ENCODE assay signal across 1 cellular context in genomic region chr12:11500222-11500860, GRCh38.
TF ChIP-seq lines count a peak whose summit lies in the region.

No MANE protein-coding gene starts in this region.

TF ChIP-seq in SK-N-SH treated with all-trans-retinoic acid at 6 μM for 48 hours, 23 proteins besides CTCF, POLR2A, EP300 and RAD21 (continued from another document):
- TF ChIP-seq PATZ1 (CRISPR knock-in tag; IDR thresholded peaks at IDR 0.05; ENCODE audit: borderline replicate concordance), result no peak
- 0 out of 2 replicates have a peak, but pooled peaks have one; percentile 17 for TF ChIP-seq TOX (CRISPR knock-in tag; IDR thresholded peaks at IDR 0.05; ENCODE audit: borderline replicate concordance)
- TF ChIP-seq OSR1 (CRISPR knock-in tag; IDR thresholded peaks at IDR 0.05), result peak; percentile 57; the same call in 1 of the 2 replicates
- no peak for TF ChIP-seq CSRNP3 (CRISPR knock-in tag; IDR thresholded peaks at IDR 0.05)
- TF ChIP-seq SNAI2 (CRISPR knock-in tag; IDR thresholded peaks at IDR 0.05), result peak; percentile 99
- TF ChIP-seq ZFP3 (CRISPR knock-in tag; IDR thresholded peaks at IDR 0.05), result peak; percentile 92
- TF ChIP-seq CREB5 (CRISPR knock-in tag; IDR thresholded peaks at IDR 0.05; ENCODE audit: low read depth), result no peak
- peak; percentile 66 for TF ChIP-seq ISL1 (CRISPR knock-in tag; IDR thresholded peaks at IDR 0.05)
- TF ChIP-seq GLIS3 (CRISPR knock-in tag; IDR thresholded peaks at IDR 0.05), result peak; percentile 75; the same call in 1 of the 2 replicates
- TF ChIP-seq TCF4 (CRISPR knock-in tag; IDR thresholded peaks at IDR 0.05; ENCODE audit: borderline replicate concordance), result no peak
- no peak for TF ChIP-seq ARNTL (CRISPR knock-in tag; IDR thresholded peaks at IDR 0.05; ENCODE audit: borderline replicate concordance, low read depth)
- TF ChIP-seq RARB (CRISPR knock-in tag; IDR thresholded peaks at IDR 0.05), result no peak
- no peak for TF ChIP-seq ESRRG (CRISPR knock-in tag; IDR thresholded peaks at IDR 0.05)
- peak; percentile 50; the same call in 1 of the 2 replicates for TF ChIP-seq ZFP30 (CRISPR knock-in tag; IDR thresholded peaks at IDR 0.05)
- peak; percentile 38; the same call in 1 of the 2 replicates for TF ChIP-seq ZNF70 (CRISPR knock-in tag; IDR thresholded peaks at IDR 0.05)
- peak; percentile 75; the same call in 1 of the 2 replicates for TF ChIP-seq PPARA (CRISPR knock-in tag; IDR thresholded peaks at IDR 0.05; ENCODE audit: borderline replicate concordance)
- peak; percentile 68 for TF ChIP-seq ZNF8 (CRISPR knock-in tag; IDR thresholded peaks at IDR 0.05)
- TF ChIP-seq BACH2 (CRISPR knock-in tag; IDR thresholded peaks at IDR 0.05; ENCODE audit: borderline replicate concordance), result 0 out of 2 replicates have a peak, but pooled peaks have one; percentile 43
